1 cellular context compared by ENCODE assay signal in genomic region chr13:40469581-40470282, GRCh38.
TF ChIP-seq lines count a peak whose summit lies in the region.

No MANE protein-coding gene starts in this region.

TF ChIP-seq in H1, 55 proteins besides CTCF, POLR2A, EP300 and RAD21:
- TF ChIP-seq ASH2L (IDR thresholded peaks at IDR 0.05; ENCODE audit: low read length) (no peak), RFX5 (IDR thresholded peaks at IDR 0.05; ENCODE audit: borderline replicate concordance, low read depth, low read length) (no peak), RBBP5 (IDR thresholded peaks at IDR 0.05; ENCODE audit: borderline replicate concordance, low read depth, low read length) (no peak), CHD1 (IDR thresholded peaks at IDR 0.05; ENCODE audit: low read depth, low read length) (no peak), CBX8 (IDR thresholded peaks at IDR 0.05; ENCODE audit: borderline replicate concordance, low read depth, low read length) (no peak), USF2 (IDR thresholded peaks at IDR 0.05; ENCODE audit: low read length) (no peak), YY1 (IDR thresholded peaks at IDR 0.05; ENCODE audit: low read depth, low read length) (no peak), HDAC2 (IDR thresholded peaks at IDR 0.05; ENCODE audit: borderline replicate concordance in 1 of 2, low read depth in 2 of 2, low read length in 2 of 2) (no peak), CHD2 (IDR thresholded peaks at IDR 0.05; ENCODE audit: low read length) (no peak), CHD7 (IDR thresholded peaks at IDR 0.05; ENCODE audit: insufficient replicate concordance, low read length) (no peak), RXRA (IDR thresholded peaks at IDR 0.05; ENCODE audit: insufficient read depth, low read depth, low read length) (no peak), SP1 (IDR thresholded peaks at IDR 0.05; ENCODE audit: low read depth, low read length) (no peak), RNF2 (IDR thresholded peaks at IDR 0.05; ENCODE audit: borderline replicate concordance, low read depth, low read length, missing control alignments, poor library complexity, severe bottlenecking) (no peak), ATF2 (IDR thresholded peaks at IDR 0.05; ENCODE audit: low read length) (no peak), BACH1 (IDR thresholded peaks at IDR 0.05; ENCODE audit: low read length) (no peak), TBP (IDR thresholded peaks at IDR 0.05; ENCODE audit: low read depth, low read length) (no peak), SIX5 (IDR thresholded peaks at IDR 0.05; ENCODE audit: low read depth, low read length) (no peak), GTF2F1 (IDR thresholded peaks at IDR 0.05; ENCODE audit: borderline replicate concordance, low read depth, low read length) (no peak)
